In the genomic region with DNA sequence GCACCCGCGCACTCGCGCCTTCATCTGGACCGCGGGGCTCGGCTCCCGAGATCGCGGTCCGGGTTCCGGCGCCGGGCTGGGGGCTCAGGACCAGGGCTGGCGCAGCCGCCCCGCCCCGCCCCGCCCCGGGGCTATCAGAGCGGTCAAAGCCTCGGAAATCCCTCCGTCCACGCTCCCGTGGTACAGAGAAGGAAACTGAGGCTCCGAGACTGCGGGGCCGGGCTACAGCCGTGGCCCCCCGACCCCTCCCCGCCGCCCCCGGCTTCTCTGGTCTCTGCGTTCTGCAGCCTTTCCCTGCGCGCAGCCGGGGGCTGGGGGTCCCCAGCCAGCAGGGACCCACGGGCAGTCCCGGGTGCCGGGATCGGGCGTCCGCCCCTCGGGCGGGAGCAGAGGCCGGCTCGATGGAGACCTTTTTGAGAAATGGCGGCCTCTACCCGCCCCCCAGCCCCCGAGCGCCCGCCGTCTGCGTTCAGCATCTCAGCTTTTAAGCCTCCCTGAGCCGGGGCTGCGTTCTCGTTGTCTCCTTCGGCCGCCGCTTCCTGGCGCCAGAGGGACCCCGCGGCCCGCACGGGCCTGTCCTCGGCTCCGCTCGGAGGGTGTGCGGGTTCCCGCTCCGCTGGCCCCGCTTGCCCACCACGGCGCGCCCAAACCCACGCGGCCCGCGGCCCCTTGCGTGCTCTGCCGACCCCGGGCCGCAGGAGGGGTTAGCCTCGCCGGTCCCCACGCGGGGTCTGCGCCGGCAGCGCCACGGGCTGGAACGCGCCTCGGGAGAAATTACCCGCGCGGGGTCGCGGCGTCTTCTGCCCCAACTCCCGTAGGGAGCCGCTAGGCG, we compare ENCODE assay signal across 8 cellular contexts. TPM values are rescaled to one million over a fixed set of nuclear protein-coding genes. Genes with fewer than 3 reads are reported as not detected.
DNase-seq lines count a peak whose midpoint lies in the region; ATAC-seq and TF ChIP-seq lines count a peak whose summit lies in the region.

No MANE protein-coding gene starts in this region.

- H3K36me3 Mint-ChIP-seq in natural killer cell (no peaks in the 10 kb centered on the region), WTC11 (no peaks in the 10 kb centered on the region)
- no peaks in the 10 kb centered on the region for H3K36me3 Mint-ChIP-seq in natural killer cell treated with Interleukin-12 subunit alpha and Interleukin-12 subunit beta and Interleukin-15 and Interleukin-18, amount 100 ng/mL, for 72 hours

- H3K27me3 Mint-ChIP-seq in natural killer cell (ENCODE audit: low read depth in 2 of 2) (peaks cover 36 to 51% of the 10 kb centered on the region in 2 donors), WTC11 (ENCODE audit: low read depth) (peaks cover 82% of the 10 kb centered on the region)
- peaks cover 31 to 34% of the 10 kb centered on the region in 2 donors for H3K27me3 Mint-ChIP-seq in natural killer cell treated with Interleukin-12 subunit alpha and Interleukin-12 subunit beta and Interleukin-15 and Interleukin-18, amount 100 ng/mL, for 72 hours

- intact Hi-C loops in natural killer cell (cut with micrococcal nuclease): no loop called here

- DNase-seq in natural killer cell: no peak
- no peak for DNase-seq in natural killer cell treated with Interleukin-12 subunit alpha and Interleukin-12 subunit beta and Interleukin-15 and Interleukin-18, amount 100 ng/mL, for 72 hours (ENCODE audit: low spot score)
- DNase-seq in WTC11 (ENCODE audit: low spot score): peak; percentile 72
- peak; percentile 32 for DNase-seq in fibroblast of gingiva (ENCODE audit: low read depth)
- no peak for DNase-seq in omental fat pad (ENCODE audit: low spot score)
- DNase-seq in globus pallidus (ENCODE audit: low spot score): no peak
- no peak for DNase-seq in NCI-H2029 (lab: John Stamatoyannopoulos, UW)

- CTCF ChIA-PET in WTC11 (lab: Charles Lee): interaction anchor here (0.6 to 4.1 kb wide), 14 partner anchors 9 to 421 kb away, joined by 3 to 23 read pairs (median 4); no protein-coding TSS in a partner anchor

- H3K9me3 Mint-ChIP-seq in natural killer cell: no peaks in the 10 kb centered on the region
- no peaks in the 10 kb centered on the region for H3K9me3 Mint-ChIP-seq in natural killer cell treated with Interleukin-12 subunit alpha and Interleukin-12 subunit beta and Interleukin-15 and Interleukin-18, amount 100 ng/mL, for 72 hours
- no peaks in the 10 kb centered on the region for H3K9me3 Mint-ChIP-seq in WTC11

- TF ChIP-seq CTCF in natural killer cell (IDR thresholded peaks at IDR 0.05) (peak; percentile 18), WTC11 (IDR thresholded peaks at IDR 0.05) (no peak), omental fat pad (IDR thresholded peaks at IDR 0.05) (no peak)

- H3K27ac Mint-ChIP-seq in natural killer cell (no peak overlapping the region), WTC11 (no peak overlapping the region)
- no peak overlapping the region for H3K27ac Mint-ChIP-seq in natural killer cell treated with Interleukin-12 subunit alpha and Interleukin-12 subunit beta and Interleukin-15 and Interleukin-18, amount 100 ng/mL, for 72 hours

- POLR2A ChIA-PET in WTC11 (lab: Charles Lee): interaction anchor here (0.6 kb wide), 2 partner anchors 312 to 368 kb away, joined by 3 read pairs; no protein-coding TSS in a partner anchor

- no peak overlapping the region for H3K4me3 Mint-ChIP-seq in natural killer cell
- H3K4me3 Mint-ChIP-seq in natural killer cell treated with Interleukin-12 subunit alpha and Interleukin-12 subunit beta and Interleukin-15 and Interleukin-18, amount 100 ng/mL, for 72 hours: no peak overlapping the region
- H3K4me3 Mint-ChIP-seq in WTC11: no peak overlapping the region

- H3K4me1 Mint-ChIP-seq in natural killer cell (peaks cover 14 to 35% of the 10 kb centered on the region in 2 donors), WTC11 (peaks cover 18% of the 10 kb centered on the region)
- peaks cover 6 to 17% of the 10 kb centered on the region in 2 donors for H3K4me1 Mint-ChIP-seq in natural killer cell treated with Interleukin-12 subunit alpha and Interleukin-12 subunit beta and Interleukin-15 and Interleukin-18, amount 100 ng/mL, for 72 hours (ENCODE audit: low read depth in 2 of 2)

- ATAC-seq in natural killer cell: peak in 2 of 3 donors; percentile 44 to 49
- ATAC-seq in natural killer cell treated with Interleukin-12 subunit alpha and Interleukin-12 subunit beta and Interleukin-15 and Interleukin-18, amount 100 ng/mL, for 72 hours: no peak
- ATAC-seq in WTC11: peak; percentile 34
- ATAC-seq in omental fat pad (ENCODE audit: low FRiP score): peak; percentile 50
- ATAC-seq in GM21825 (IDR thresholded peaks at IDR 0.05; ENCODE audit: unreplicated experiment): no peak

TF ChIP-seq in WTC11, 78 proteins besides CTCF, POLR2A, EP300 and RAD21 (continues in another document):
- TF ChIP-seq ZBTB21 (CRISPR knock-in tag; IDR thresholded peaks at IDR 0.05; ENCODE audit: borderline replicate concordance) (no peak), NR2C2 (CRISPR knock-in tag; IDR thresholded peaks at IDR 0.05) (no peak), SP1 (CRISPR knock-in tag; conservative IDR thresholded peaks at IDR 0.05) (0 out of 2 replicates have a peak, but pooled peaks have one; percentile 24), SOX15 (CRISPR knock-in tag; IDR thresholded peaks at IDR 0.05) (no peak), ZNF423 (CRISPR knock-in tag; IDR thresholded peaks at IDR 0.05) (no peak), ELF4 (CRISPR knock-in tag; IDR thresholded peaks at IDR 0.05; ENCODE audit: low read depth) (no peak), IRF2 (CRISPR knock-in tag; IDR thresholded peaks at IDR 0.05; ENCODE audit: borderline replicate concordance, low read depth) (no peak), ATF1 (CRISPR knock-in tag; IDR thresholded peaks at IDR 0.05) (no peak)
- TF ChIP-seq, protein P1, sequence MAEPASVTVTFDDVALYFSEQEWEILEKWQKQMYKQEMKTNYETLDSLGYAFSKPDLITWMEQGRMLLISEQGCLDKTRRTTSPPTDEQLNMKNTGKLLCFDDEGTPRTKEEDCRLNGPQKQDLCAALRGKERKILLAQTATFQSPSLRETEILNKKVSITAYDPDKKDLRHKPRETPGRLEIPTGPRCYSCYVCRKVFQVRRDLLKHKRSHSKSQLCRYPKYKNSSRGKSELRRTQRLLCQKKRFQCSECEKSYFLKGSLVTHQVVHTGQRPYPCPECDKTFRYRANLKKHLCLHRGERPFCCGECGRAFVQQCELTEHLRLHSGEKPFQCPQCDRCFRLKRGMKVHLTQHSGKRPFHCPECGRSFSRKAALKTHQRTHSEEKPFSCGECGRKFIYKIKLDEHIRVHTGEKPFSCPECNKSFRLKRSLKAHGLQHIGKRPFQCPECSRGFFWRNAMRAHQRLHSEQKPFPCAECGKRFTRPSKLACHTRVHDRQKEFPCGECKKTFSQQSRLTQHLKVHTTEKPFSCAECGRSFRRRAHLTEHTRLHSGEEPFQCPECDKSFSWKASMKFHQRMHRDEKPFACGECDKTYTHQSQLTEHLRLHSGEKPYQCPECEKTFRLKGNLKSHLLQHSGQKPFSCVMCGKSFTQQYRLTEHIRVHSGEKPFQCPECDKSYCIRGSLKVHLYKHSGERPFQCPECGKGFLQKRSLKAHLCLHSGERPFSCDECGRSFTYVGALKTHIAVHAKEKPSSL (CRISPR knock-in tag; conservative IDR thresholded peaks at IDR 0.05): no peak
- TF ChIP-seq, protein P2, sequence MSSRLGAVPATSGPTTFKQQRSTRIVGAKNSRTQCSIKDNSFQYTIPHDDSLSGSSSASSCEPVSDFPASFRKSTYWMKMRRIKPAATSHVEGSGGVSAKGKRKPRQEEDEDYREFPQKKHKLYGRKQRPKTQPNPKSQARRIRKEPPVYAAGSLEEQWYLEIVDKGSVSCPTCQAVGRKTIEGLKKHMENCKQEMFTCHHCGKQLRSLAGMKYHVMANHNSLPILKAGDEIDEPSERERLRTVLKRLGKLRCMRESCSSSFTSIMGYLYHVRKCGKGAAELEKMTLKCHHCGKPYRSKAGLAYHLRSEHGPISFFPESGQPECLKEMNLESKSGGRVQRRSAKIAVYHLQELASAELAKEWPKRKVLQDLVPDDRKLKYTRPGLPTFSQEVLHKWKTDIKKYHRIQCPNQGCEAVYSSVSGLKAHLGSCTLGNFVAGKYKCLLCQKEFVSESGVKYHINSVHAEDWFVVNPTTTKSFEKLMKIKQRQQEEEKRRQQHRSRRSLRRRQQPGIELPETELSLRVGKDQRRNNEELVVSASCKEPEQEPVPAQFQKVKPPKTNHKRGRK (CRISPR knock-in tag; IDR thresholded peaks at IDR 0.05; ENCODE audit: borderline replicate concordance): no peak
- TF ChIP-seq, protein P3, sequence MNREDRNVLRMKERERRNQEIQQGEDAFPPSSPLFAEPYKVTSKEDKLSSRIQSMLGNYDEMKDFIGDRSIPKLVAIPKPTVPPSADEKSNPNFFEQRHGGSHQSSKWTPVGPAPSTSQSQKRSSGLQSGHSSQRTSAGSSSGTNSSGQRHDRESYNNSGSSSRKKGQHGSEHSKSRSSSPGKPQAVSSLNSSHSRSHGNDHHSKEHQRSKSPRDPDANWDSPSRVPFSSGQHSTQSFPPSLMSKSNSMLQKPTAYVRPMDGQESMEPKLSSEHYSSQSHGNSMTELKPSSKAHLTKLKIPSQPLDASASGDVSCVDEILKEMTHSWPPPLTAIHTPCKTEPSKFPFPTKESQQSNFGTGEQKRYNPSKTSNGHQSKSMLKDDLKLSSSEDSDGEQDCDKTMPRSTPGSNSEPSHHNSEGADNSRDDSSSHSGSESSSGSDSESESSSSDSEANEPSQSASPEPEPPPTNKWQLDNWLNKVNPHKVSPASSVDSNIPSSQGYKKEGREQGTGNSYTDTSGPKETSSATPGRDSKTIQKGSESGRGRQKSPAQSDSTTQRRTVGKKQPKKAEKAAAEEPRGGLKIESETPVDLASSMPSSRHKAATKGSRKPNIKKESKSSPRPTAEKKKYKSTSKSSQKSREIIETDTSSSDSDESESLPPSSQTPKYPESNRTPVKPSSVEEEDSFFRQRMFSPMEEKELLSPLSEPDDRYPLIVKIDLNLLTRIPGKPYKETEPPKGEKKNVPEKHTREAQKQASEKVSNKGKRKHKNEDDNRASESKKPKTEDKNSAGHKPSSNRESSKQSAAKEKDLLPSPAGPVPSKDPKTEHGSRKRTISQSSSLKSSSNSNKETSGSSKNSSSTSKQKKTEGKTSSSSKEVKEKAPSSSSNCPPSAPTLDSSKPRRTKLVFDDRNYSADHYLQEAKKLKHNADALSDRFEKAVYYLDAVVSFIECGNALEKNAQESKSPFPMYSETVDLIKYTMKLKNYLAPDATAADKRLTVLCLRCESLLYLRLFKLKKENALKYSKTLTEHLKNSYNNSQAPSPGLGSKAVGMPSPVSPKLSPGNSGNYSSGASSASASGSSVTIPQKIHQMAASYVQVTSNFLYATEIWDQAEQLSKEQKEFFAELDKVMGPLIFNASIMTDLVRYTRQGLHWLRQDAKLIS (CRISPR knock-in tag; IDR thresholded peaks at IDR 0.05; ENCODE audit: borderline replicate concordance): no peak

RNA-seq across cellular contexts. Expression of a gene that starts 1.5 kb away (rescaled TPM):
- total RNA-seq in natural killer cell (1 to 10 TPM; 1.0 to 2.2 (median 2.2) TPM), WTC11 (2021) (9.7 to 15.1 TPM (median 10.8 TPM) in 3 replicates), omental fat pad (under 1 TPM in 3 of 4 donors, not detected in 1; 0.16 to 0.96 (median 0.19) TPM)
- under 1 TPM; 0.38 to 0.92 TPM for total RNA-seq in natural killer cell treated with Interleukin-12 subunit alpha and Interleukin-12 subunit beta and Interleukin-15 and Interleukin-18, amount 100 ng/mL, for 72 hours

Comparison
In these comparisons a context has a peak if more than half of its experiments do, and no peak if none do; other contexts are left out.
1. ATAC-seq: peak in natural killer cell (2 of 3), WTC11 (single experiment) and omental fat pad (single experiment); none in natural killer cell treated with Interleukin-12 subunit alpha and Interleukin-12 subunit beta and Interleukin-15 and Interleukin-18, amount 100 ng/mL, for 72 hours (0 of 2) and GM21825 (single experiment).
2. DNase-seq: peak in WTC11 (single experiment) and fibroblast of gingiva (single experiment); none in natural killer cell (single experiment), natural killer cell treated with Interleukin-12 subunit alpha and Interleukin-12 subunit beta and Interleukin-15 and Interleukin-18, amount 100 ng/mL, for 72 hours (single experiment), omental fat pad (single experiment), globus pallidus (single experiment) and NCI-H2029 (single experiment).